ENCODE assay signal across 1 cellular context in genomic region chr13:41193919-41194824, GRCh38.
TF ChIP-seq lines count a peak whose summit lies in the region.

TSS of gene KBTBD7 (minus strand) at chr13:41194569. CDS start at chr13:41194257, 312 bp downstream.

TF ChIP-seq in K562, 482 proteins besides CTCF, POLR2A, EP300 and RAD21 (continued from another document and continues in another):
- TF ChIP-seq AFF1 (IDR thresholded peaks at IDR 0.05; ENCODE audit: low read depth in 1 of 2, partially characterized antibody in 2 of 2): peak; percentile 67 to 98
- peak; percentile 42 for TF ChIP-seq RBBP5 (IDR thresholded peaks at IDR 0.05; ENCODE audit: borderline replicate concordance, insufficient read depth, low read length, poor library complexity, severe bottlenecking)
- TF ChIP-seq ZNF76 (CRISPR knock-in tag; IDR thresholded peaks at IDR 0.05; ENCODE audit: borderline replicate concordance): no peak
- TF ChIP-seq ZBTB40 (IDR thresholded peaks at IDR 0.05): 0 out of 2 replicates have a peak, but pooled peaks have one; percentile 24
- no peak for TF ChIP-seq ZBTB40 (CRISPR knock-in tag; IDR thresholded peaks at IDR 0.05)
- no peak for TF ChIP-seq DACH1 (IDR thresholded peaks at IDR 0.05; ENCODE audit: partially characterized antibody)
- peak; percentile 69 for TF ChIP-seq SUPT5H (IDR thresholded peaks at IDR 0.05)
- peak; percentile 61 for TF ChIP-seq ARID1B (IDR thresholded peaks at IDR 0.05)
- TF ChIP-seq DIDO1 (tag; IDR thresholded peaks at IDR 0.05; ENCODE audit: low read depth): peak; percentile 54; the same call in 1 of the 2 replicates
- peak; percentile 87 for TF ChIP-seq FOSL1 (tag; conservative IDR thresholded peaks at IDR 0.05)
- TF ChIP-seq ZNF143 (CRISPR knock-in tag; IDR thresholded peaks at IDR 0.05): peak; percentile 95
- peak; percentile 87 for TF ChIP-seq POLR2G (IDR thresholded peaks at IDR 0.05; ENCODE audit: low read depth, low read length)
- peak in 1 of 2 experiments; percentile 70; a peak in 2 of 4 replicates for TF ChIP-seq ZNF639 (CRISPR knock-in tag; conservative IDR thresholded peaks at IDR 0.05 in 1 of 2, IDR thresholded peaks at IDR 0.05 in 1 of 2)
- TF ChIP-seq ZFX (CRISPR knock-in tag; IDR thresholded peaks at IDR 0.05): peak; percentile 97
- TF ChIP-seq RBM25 (IDR thresholded peaks at IDR 0.05; ENCODE audit: low read depth, low read length, severe bottlenecking): no peak
- peak; percentile 88 for TF ChIP-seq VEZF1 (CRISPR knock-in tag; IDR thresholded peaks at IDR 0.05)
- TF ChIP-seq HCFC1 (IDR thresholded peaks at IDR 0.05; ENCODE audit: low read depth, low read length): peak; percentile 98
- TF ChIP-seq ELF2 (CRISPR knock-in tag; IDR thresholded peaks at IDR 0.05): no peak
- TF ChIP-seq KDM4B (IDR thresholded peaks at IDR 0.05; ENCODE audit: borderline replicate concordance in 2 of 2, low read depth in 1 of 2): peak in 1 of 2 experiments; percentile 84; a peak in 1 of 4 replicates
- peak; percentile 63 for TF ChIP-seq RNF2 (IDR thresholded peaks at IDR 0.05)
- peak; percentile 33; the same call in 1 of the 2 replicates for TF ChIP-seq NCOR1 (IDR thresholded peaks at IDR 0.05)
- TF ChIP-seq GABPA (tag; conservative IDR thresholded peaks at IDR 0.05; ENCODE audit: low read depth): peak; percentile 48; the same call in 1 of the 2 replicates
- 0 out of 2 replicates have a peak, but pooled peaks have one; percentile 37 for TF ChIP-seq ZNF175 (CRISPR knock-in tag; IDR thresholded peaks at IDR 0.05; ENCODE audit: low read depth)
- TF ChIP-seq TRIM24 (IDR thresholded peaks at IDR 0.05): 0 out of 4 replicates have a peak, but pooled peaks of 1 of the 2 experiments have one; percentile 22
- TF ChIP-seq E2F6 (IDR thresholded peaks at IDR 0.05; ENCODE audit: borderline replicate concordance in 1 of 2, extremely low read depth in 1 of 2, insufficient read depth in 1 of 2, insufficient read length in 1 of 2, low read depth in 1 of 2, low read length in 1 of 2, poor library complexity in 1 of 2, severe bottlenecking in 1 of 2): peak; percentile 72 to 78
- no peak for TF ChIP-seq SP2 (IDR thresholded peaks at IDR 0.05; ENCODE audit: extremely low read depth, low read depth, low read length, poor library complexity, severe bottlenecking)
- TF ChIP-seq DPF2 (IDR thresholded peaks at IDR 0.05): peak; percentile 57; the same call in 1 of the 2 replicates
- no peak for TF ChIP-seq PCBP2 (IDR thresholded peaks at IDR 0.05; ENCODE audit: low read depth, low read length, poor library complexity, severe bottlenecking)
- peak; percentile 93 for TF ChIP-seq ZNF766 (CRISPR knock-in tag; conservative IDR thresholded peaks at IDR 0.05)
- peak; percentile 91 for TF ChIP-seq MBD2 (IDR thresholded peaks at IDR 0.05; ENCODE audit: borderline replicate concordance, low read depth)
- TF ChIP-seq LEF1 (IDR thresholded peaks at IDR 0.05): peak; percentile 32; the same call in 1 of the 2 replicates
- TF ChIP-seq IRF1 (CRISPR knock-in tag; IDR thresholded peaks at IDR 0.05; ENCODE audit: borderline replicate concordance): no peak
- 0 out of 2 replicates have a peak, but pooled peaks have one; percentile 32 for TF ChIP-seq NBN (IDR thresholded peaks at IDR 0.05; ENCODE audit: low read depth)
- TF ChIP-seq ATF2 (CRISPR knock-in tag; IDR thresholded peaks at IDR 0.05): no peak
- TF ChIP-seq ATF3 (IDR thresholded peaks at IDR 0.05): peak; percentile 90
- 0 out of 2 replicates have a peak, but pooled peaks have one; percentile 39 for TF ChIP-seq ATF3 (CRISPR knock-in tag; conservative IDR thresholded peaks at IDR 0.05)
- peak; percentile 72 for TF ChIP-seq PHF20 (IDR thresholded peaks at IDR 0.05; ENCODE audit: partially characterized antibody)
